21 cellular contexts compared by ENCODE assay signal in genomic region chr3:3734881-3735280, GRCh38.
"Had no signal": no experiment of that assay in that cellular context is flagged by ENCODE, and none has a peak within 500 bp of the region (broad histone marks: within the 10 kb centered on the region; RNA-seq: fewer than 3 reads in every experiment).

No MANE protein-coding gene starts in this region.

- H3K27me3 Mint-ChIP-seq: dendritic cell treated with granulocyte-macrophage colony-stimulating factor and Interleukin-4, amounts not matched to agents 40 ng/mL and 50 ng/mL, for 4 days; effector memory CD8-positive, alpha-beta T cell; natural killer cell treated with Interleukin-12 subunit alpha and Interleukin-12 subunit beta and Interleukin-15 and Interleukin-18, amount 100 ng/mL, for 72 hours had no signal

- H3K27ac Mint-ChIP-seq: dendritic cell treated with granulocyte-macrophage colony-stimulating factor and Interleukin-4, amounts not matched to agents 40 ng/mL and 50 ng/mL, for 4 days; effector memory CD8-positive, alpha-beta T cell; memory B cell; mesothelial cell of epicardium; natural killer cell treated with Interleukin-12 subunit alpha and Interleukin-12 subunit beta and Interleukin-15 and Interleukin-18, amount 100 ng/mL, for 72 hours; progenitor cell of endocrine pancreas; type B pancreatic cell had no signal

- ATAC-seq: effector memory CD8-positive, alpha-beta T cell; foreskin keratinocyte; left cardiac atrium; lower lobe of right lung; natural killer cell treated with Interleukin-12 subunit alpha and Interleukin-12 subunit beta and Interleukin-15 and Interleukin-18, amount 100 ng/mL, for 72 hours; pancreas; right cardiac atrium had no signal

- DNase-seq: effector memory CD8-positive, alpha-beta T cell; foreskin keratinocyte; head of caudate nucleus; kidney; left cardiac atrium; left ventricle myocardium inferior; lower lobe of right lung; occipital lobe; pancreas; right cardiac atrium; small intestine; stimulated activated CD4-positive, alpha-beta T cell treated with anti-CD3 and anti-CD28 coated beads, Interleukin-12 subunit alpha, Interleukin-12 subunit beta, amount 100 ng/mL, for 4 hours; stimulated activated naive CD4-positive, alpha-beta T cell; stomach; substantia nigra had no signal

- H3K36me3 Mint-ChIP-seq: natural killer cell treated with Interleukin-12 subunit alpha and Interleukin-12 subunit beta and Interleukin-15 and Interleukin-18, amount 100 ng/mL, for 72 hours; type B pancreatic cell had no signal

- H3K9me3 Mint-ChIP-seq: dendritic cell treated with granulocyte-macrophage colony-stimulating factor and Interleukin-4, amounts not matched to agents 40 ng/mL and 50 ng/mL, for 4 days; memory B cell; mesothelial cell of epicardium; natural killer cell treated with Interleukin-12 subunit alpha and Interleukin-12 subunit beta and Interleukin-15 and Interleukin-18, amount 100 ng/mL, for 72 hours had no signal

- H3K4me3 Mint-ChIP-seq: dendritic cell treated with granulocyte-macrophage colony-stimulating factor and Interleukin-4, amounts not matched to agents 40 ng/mL and 50 ng/mL, for 4 days; effector memory CD8-positive, alpha-beta T cell; memory B cell; mesothelial cell of epicardium; natural killer cell treated with Interleukin-12 subunit alpha and Interleukin-12 subunit beta and Interleukin-15 and Interleukin-18, amount 100 ng/mL, for 72 hours; type B pancreatic cell had no signal
